In genomic region chr3:86782271-86782670, GRCh38 we compare ENCODE assay signal across 21 cellular contexts.
A peak's percentile ranks its signal among the peaks of the same experiment; 100 is the strongest.
DNase-seq lines count a peak whose midpoint lies in the region; ATAC-seq and TF ChIP-seq lines count a peak whose summit lies in the region.
"Had no signal": no experiment of that assay in that cellular context is flagged by ENCODE, and none has a peak within 500 bp of the region (broad histone marks: within the 10 kb centered on the region; RNA-seq: fewer than 3 reads in every experiment).

No MANE protein-coding gene starts in this region.

- BruUV-seq in PC-3 (replicated peaks; lab: Mats Ljungman, UMichigan): no TSS peak

- DNase-seq in GM23248 (peak; percentile 36), adipocyte (ENCODE audit: low read depth) (peak; percentile 30), fibroblast of peridontal ligament (ENCODE audit: extremely low read depth) (peak; percentile 51), smooth muscle cell (lab: John Stamatoyannopoulos, UW; ENCODE audit: unreplicated experiment) (no peak), lower lobe of right lung (no peak), PC-3 (no peak)
- DNase-seq: BE2C; Calu3; CD4-positive, alpha-beta T cell; DND-41; GOT3; HFFc6; Karpas-422; MM.1S; NCI-H1092 treated with DMSO at 0.1 percent for 48 hours; NCI-H1694; NCI-H345; NCI-H526; SIG-M5 had no signal

- CTCF ChIA-PET in PC-3 (lab: Charles Lee): interaction anchor here (0.5 kb wide), 1 partner anchor 577 kb away, joined by 5 read pairs; no protein-coding TSS in a partner anchor

- ATAC-seq in lower lobe of right lung (no peak), HG03571 (IDR thresholded peaks at IDR 0.05; ENCODE audit: unreplicated experiment) (no peak), PC-3 (no peak)
- ATAC-seq: GM12878 had no signal

- peaks cover 40% of the 10 kb centered on the region for H3K4me1 ChIP-seq in GM23248 (ENCODE audit: insufficient read depth)
- H3K4me1 ChIP-seq in adipocyte (ENCODE audit: control insufficient read depth, insufficient read depth, low read length): peaks cover 24% of the 10 kb centered on the region
- no peaks in the 10 kb centered on the region for H3K4me1 ChIP-seq in smooth muscle cell (ENCODE audit: low read depth)
- H3K4me1 ChIP-seq in lower lobe of right lung: no peaks in the 10 kb centered on the region
- H3K4me1 ChIP-seq in PC-3 (ENCODE audit: insufficient read depth, low read length): peaks cover 6% of the 10 kb centered on the region
- H3K4me1 ChIP-seq: BE2C had no signal

- 0 out of 2 replicates have a peak, but pooled peaks cover under 1% of the 10 kb centered on the region for H3F3A ChIP-seq in GM23248 (ENCODE audit: insufficient read depth)
- H3F3A ChIP-seq in smooth muscle cell (ENCODE audit: low read depth): no peaks in the 10 kb centered on the region
- no peaks in the 10 kb centered on the region for H3F3A ChIP-seq in PC-3 (ENCODE audit: low read length, unreplicated experiment)

- H3K27me3 ChIP-seq in GM23248 (replicated peaks; ENCODE audit: insufficient read depth): no peaks in the 10 kb centered on the region
- no peaks in the 10 kb centered on the region for H3K27me3 ChIP-seq in adipocyte (replicated peaks; ENCODE audit: control insufficient read depth, insufficient read depth, low read length)
- no peaks in the 10 kb centered on the region for H3K27me3 ChIP-seq in smooth muscle cell (ENCODE audit: low read depth)
- H3K27me3 ChIP-seq in lower lobe of right lung (ENCODE audit: low read depth): no peaks in the 10 kb centered on the region
- no peaks in the 10 kb centered on the region for H3K27me3 ChIP-seq in PC-3 (ENCODE audit: low read length)

- 7 to 9% methylated on average over 2 of the region's 2 CpGs for WGBS in GM23248 (ENCODE audit: low coverage in 1 of 2, low lambda C conversion rate in 2 of 2, missing lambda C conversion rate in 2 of 2), 2 experiments
- 29% methylated on average over 2 of the region's 2 CpGs for WGBS in smooth muscle cell (ENCODE audit: low lambda C conversion rate)

- H3K9me3 ChIP-seq in GM23248 (ENCODE audit: low read depth) (no peaks in the 10 kb centered on the region), adipocyte (ENCODE audit: control insufficient read depth, low read length) (no peaks in the 10 kb centered on the region), smooth muscle cell (replicated peaks; ENCODE audit: low read depth) (no peaks in the 10 kb centered on the region), lower lobe of right lung (no peaks in the 10 kb centered on the region), PC-3 (ENCODE audit: low read length) (no peaks in the 10 kb centered on the region)
- H3K9me3 ChIP-seq: BE2C had no signal

- H3K9me2 ChIP-seq in GM23248 (ENCODE audit: insufficient read depth) (no peaks in the 10 kb centered on the region), PC-3 (replicated peaks; ENCODE audit: low read length) (no peaks in the 10 kb centered on the region)

- H3K36me3 ChIP-seq in GM23248 (ENCODE audit: low read depth): no peaks in the 10 kb centered on the region
- H3K36me3 ChIP-seq in adipocyte (ENCODE audit: control insufficient read depth, insufficient read depth, low read length, severe bottlenecking): no peaks in the 10 kb centered on the region
- no peaks in the 10 kb centered on the region for H3K36me3 ChIP-seq in smooth muscle cell (ENCODE audit: low read depth)
- no peaks in the 10 kb centered on the region for H3K36me3 ChIP-seq in lower lobe of right lung
- no peaks in the 10 kb centered on the region for H3K36me3 ChIP-seq in PC-3 (ENCODE audit: low read depth, low read length)
- H3K36me3 ChIP-seq: BE2C had no signal

- H3K27ac ChIP-seq in GM23248: peak overlapping the region; percentile 37
- H3K27ac ChIP-seq in smooth muscle cell (ENCODE audit: low read depth): no peak overlapping the region
- no peak overlapping the region for H3K27ac ChIP-seq in lower lobe of right lung
- no peak overlapping the region for H3K27ac ChIP-seq in PC-3 (ENCODE audit: low read length)

- H3K9ac ChIP-seq in GM23248 (peak overlapping the region; percentile 32), adipocyte (ENCODE audit: low read length) (peak overlapping the region; percentile 71), smooth muscle cell (ENCODE audit: low read depth) (no peak overlapping the region), PC-3 (ENCODE audit: low read length) (no peak overlapping the region)

- no peak for TF ChIP-seq CTCF in smooth muscle cell (IDR thresholded peaks at IDR 0.05; ENCODE audit: borderline replicate concordance, insufficient read depth, poor library complexity, severe bottlenecking)
- no peak for TF ChIP-seq CTCF in lower lobe of right lung (IDR thresholded peaks at IDR 0.05)
- TF ChIP-seq CTCF in PC-3 (conservative IDR thresholded peaks at IDR 0.05; ENCODE audit: low read depth, low read length): no peak

- H3K79me2 ChIP-seq in GM23248 (ENCODE audit: insufficient read depth) (peaks cover 9% of the 10 kb centered on the region), smooth muscle cell (ENCODE audit: low read depth) (no peaks in the 10 kb centered on the region), PC-3 (ENCODE audit: low read length) (no peaks in the 10 kb centered on the region)

- H3K4me3 ChIP-seq in GM23248 (no peak overlapping the region), adipocyte (ENCODE audit: low read length) (peak overlapping the region; percentile 7), smooth muscle cell (no peak overlapping the region), lower lobe of right lung (no peak overlapping the region), PC-3 (ENCODE audit: low read length) (no peak overlapping the region)
- H3K4me3 ChIP-seq: GM12878 had no signal

- POLR2A ChIA-PET in PC-3 (lab: Charles Lee; ENCODE audit: unreplicated experiment): no interaction called here

- in situ Hi-C loops in GM23248 (cut with MboI): loop anchor here (10.0 to 25.0 kb wide), 3 partner anchors 213 to 1255 kb away; partner anchors contain the start of gene VGLL3

- H2AFZ ChIP-seq in GM23248: peak overlapping the region; percentile 73
- H2AFZ ChIP-seq in smooth muscle cell (ENCODE audit: low read depth): peak overlapping the region; percentile 19
- H2AFZ ChIP-seq in PC-3 (ENCODE audit: low read length): no peak overlapping the region

- intact Hi-C loops in lower lobe of right lung (cut with DNase I): no loop called here
- intact Hi-C loops in PC-3 (cut with micrococcal nuclease): loop anchor here (10.0 kb wide), 1 partner anchor 483 kb away; no protein-coding TSS in a partner anchor

- H3K4me2 ChIP-seq in GM23248 (ENCODE audit: unreplicated experiment) (peak overlapping the region; percentile 72), smooth muscle cell (no peak overlapping the region), PC-3 (ENCODE audit: low read length) (no peak overlapping the region)

- H4K20me1 ChIP-seq in GM23248 (ENCODE audit: insufficient read depth): no peaks in the 10 kb centered on the region
- no peaks in the 10 kb centered on the region for H4K20me1 ChIP-seq in smooth muscle cell (ENCODE audit: low read depth)
- no peaks in the 10 kb centered on the region for H4K20me1 ChIP-seq in PC-3 (ENCODE audit: low read length)

Comparison
In these comparisons a context has a peak if more than half of its experiments do, and no peak if none do; other contexts are left out.
1. DNase-seq: peak in GM23248 (single experiment), adipocyte (single experiment) and fibroblast of peridontal ligament (single experiment); none in smooth muscle cell (single experiment), lower lobe of right lung (single experiment) and PC-3 (single experiment).
2. H3K9ac ChIP-seq: peak in GM23248 (single experiment) and adipocyte (single experiment); none in smooth muscle cell (single experiment) and PC-3 (single experiment).